ENCODE assay signal across 7 cellular contexts in genomic region chr11:64846998-64847666, GRCh38. TPM values are rescaled to one million over a fixed set of nuclear protein-coding genes. Genes with fewer than 3 reads are reported as not detected.
A peak's percentile ranks its signal among the peaks of the same experiment; 100 is the strongest.
DNase-seq lines count a peak whose midpoint lies in the region; ATAC-seq and TF ChIP-seq lines count a peak whose summit lies in the region.

No MANE protein-coding gene starts in this region.

- TF ChIP-seq POLR2A in adrenal gland (IDR thresholded peaks at IDR 0.05): no peak

- no peaks in the 10 kb centered on the region for H3K36me3 ChIP-seq in adrenal gland (replicated peaks in 1 of 2)
- no peaks in the 10 kb centered on the region for H3K36me3 ChIP-seq in left ventricle myocardium inferior

- intact Hi-C loops in adrenal gland (cut with DNase I): loop anchor here (5.0 to 10.0 kb wide), 3 partner anchors 45 to 168 kb away; partner anchors contain the start of genes ARL2 (in 1 of the 2) and BATF2 (in 1 of the 2)
- intact Hi-C loops in left ventricle myocardium inferior (cut with micrococcal nuclease): loop anchor here (2.0 kb wide), 1 partner anchor 48 kb away; no protein-coding TSS in a partner anchor

- TF ChIP-seq CTCF in adrenal gland (IDR thresholded peaks at IDR 0.05) (peak; percentile 95 to 99 (median 97)), left ventricle myocardium inferior (IDR thresholded peaks at IDR 0.05; ENCODE audit: borderline replicate concordance) (peak; percentile 99)

- H3K4me1 ChIP-seq in adrenal gland (replicated peaks in 1 of 2): peaks cover 22% of the 10 kb centered on the region in 2 donors
- peaks cover 64% of the 10 kb centered on the region for H3K4me1 ChIP-seq in left ventricle myocardium inferior

- H3K27me3 ChIP-seq in adrenal gland (no peaks in the 10 kb centered on the region), left ventricle myocardium inferior (ENCODE audit: low read depth) (no peaks in the 10 kb centered on the region)

- DNase-seq in NCI-H1930 (lab: John Stamatoyannopoulos, UW): peak; percentile 82 to 85
- DNase-seq in T-helper 2 cell: peak; percentile 82 to 93 (median 88)
- DNase-seq in adrenal gland: peak; percentile 89 to 94 (median 92)
- DNase-seq in left ventricle myocardium inferior: peak; percentile 91
- peak; percentile 81 for DNase-seq in putamen (ENCODE audit: low spot score)

- H3K27ac ChIP-seq in adrenal gland (no peak overlapping the region), left ventricle myocardium inferior (replicated peaks) (peak overlapping the region; percentile 93)

- no peak overlapping the region for H3K4me3 ChIP-seq in adrenal gland
- no peak overlapping the region for H3K4me3 ChIP-seq in left ventricle myocardium inferior

- 17 to 26% (median 23%) methylated on average over 11 to 13 of the region's 13 CpGs for WGBS in adrenal gland, 4 donors

- H3K9me3 ChIP-seq in adrenal gland (replicated peaks in 1 of 3) (no peaks in the 10 kb centered on the region), left ventricle myocardium inferior (replicated peaks) (no peaks in the 10 kb centered on the region)

- ATAC-seq in GM18867 (IDR thresholded peaks at IDR 0.05; ENCODE audit: unreplicated experiment) (peak; percentile 23), HG02870 (IDR thresholded peaks at IDR 0.05; ENCODE audit: unreplicated experiment) (no peak)

RNA-seq across cellular contexts. Expression of gene CDC42BPG, which starts 2.7 kb away (rescaled TPM):
- total RNA-seq in adrenal gland: 10 to 100 TPM in 2 of 8 donors, 1 to 10 TPM in 6; 4.9 to 12.9 (median 9.1) TPM
- polyA plus RNA-seq in adrenal gland: 1 to 10 TPM; 3.3 to 7.4 (median 4.9) TPM
- total RNA-seq in left ventricle myocardium inferior: 1.1 TPM

RNA-seq across cellular contexts. Expression of gene EHD1, which starts 31.3 kb away (rescaled TPM):
- total RNA-seq in adrenal gland (100 to 1,000 TPM in 1 of 8 donors, 10 to 100 TPM in 7; 38.5 to 107 (median 57.1) TPM), left ventricle myocardium inferior (40.3 TPM)
- polyA plus RNA-seq in adrenal gland: 10 to 100 TPM; 14.3 to 50.4 (median 20.0) TPM

RNA-seq across cellular contexts. Expression of gene MEN1, which starts 36.8 kb away (rescaled TPM):
- total RNA-seq in adrenal gland (10 to 100 TPM; 19.7 to 50.6 (median 30.3) TPM), left ventricle myocardium inferior (8.7 TPM)
- 10 to 100 TPM; 21.4 to 32.8 (median 29.1) TPM for polyA plus RNA-seq in adrenal gland

RNA-seq across cellular contexts. Expression of gene MAP4K2, which starts 44.1 kb away (rescaled TPM):
- total RNA-seq in adrenal gland (10 to 100 TPM; 12.9 to 34.8 (median 19.0) TPM), left ventricle myocardium inferior (7.5 TPM)
- polyA plus RNA-seq in adrenal gland: 10 to 100 TPM in 2 of 3 donors, 1 to 10 TPM in 1; 6.4 to 57.7 (median 27.7) TPM
